In genomic region chr17:42244116-42244515, GRCh38 we compare ENCODE assay signal across 1 cellular context.
TF ChIP-seq lines count a peak whose summit lies in the region.

No MANE protein-coding gene starts in this region.

TF ChIP-seq in K562, 482 proteins besides CTCF, POLR2A, EP300 and RAD21:
- peak; percentile 77 for TF ChIP-seq ZNF121 (CRISPR knock-in tag; conservative IDR thresholded peaks at IDR 0.05)
